Comparison of ENCODE assay signal across 5 cellular contexts in the genomic region with DNA sequence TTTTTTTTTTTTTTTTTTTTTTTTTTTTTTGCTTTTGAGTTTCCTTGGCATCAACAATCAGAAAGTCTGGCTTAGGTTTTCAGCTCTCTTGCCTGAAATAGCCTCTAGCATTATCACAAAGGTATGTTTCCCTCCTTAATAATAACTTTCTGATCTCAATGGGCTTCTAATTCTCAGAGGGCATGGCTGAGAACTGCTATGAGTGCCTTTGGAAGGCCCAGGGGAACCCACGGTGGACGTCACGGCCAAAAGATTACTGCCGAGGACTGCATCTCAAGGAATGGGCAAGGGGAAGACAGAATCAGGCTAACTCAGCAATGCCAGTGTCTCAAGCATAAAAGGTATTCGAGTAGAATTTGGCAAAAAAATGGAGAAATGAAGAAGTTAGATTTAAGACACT.
"Had no signal": no experiment of that assay in that cellular context is flagged by ENCODE, and none has a peak within 500 bp of the region (broad histone marks: within the 10 kb centered on the region; RNA-seq: fewer than 3 reads in every experiment).

No MANE protein-coding gene starts in this region.

- H3K4me3 ChIP-seq: GM23338, HAP-1 had no signal

- H2AFZ ChIP-seq: GM23338 had no signal

- H3K4me3 Mint-ChIP-seq: GM23338, HFFc6 had no signal

- H3K9me3 Mint-ChIP-seq: GM23338 had no signal

- H3K36me3 ChIP-seq: HAP-1 had no signal

- ATAC-seq: GM23338, HCT116 had no signal

- DNase-seq: HFFc6, IMR-90 had no signal

- H3K27ac Mint-ChIP-seq: GM23338, HFFc6 had no signal

- H3K4me2 ChIP-seq: GM23338 had no signal

- H3K9me3 ChIP-seq: HAP-1 had no signal

- H3K4me1 ChIP-seq: HAP-1 had no signal
